Comparison of ENCODE assay signal across 14 cellular contexts in genomic region chr1:230160957-230161771, GRCh38.
DNase-seq lines count a peak whose midpoint lies in the region; ATAC-seq and TF ChIP-seq lines count a peak whose summit lies in the region.
"Had no signal": no experiment of that assay in that cellular context is flagged by ENCODE, and none has a peak within 500 bp of the region (broad histone marks: within the 10 kb centered on the region; RNA-seq: fewer than 3 reads in every experiment).

No MANE protein-coding gene starts in this region.

- intact Hi-C loops in mammary epithelial cell (cut with micrococcal nuclease): no loop called here

- H3K9me3 ChIP-seq in mammary epithelial cell (replicated peaks; ENCODE audit: insufficient read depth, low read length): no peaks in the 10 kb centered on the region

- peaks cover 7% of the 10 kb centered on the region for H3K36me3 Mint-ChIP-seq in stimulated activated memory B cell treated with anti-CD40 and anti-IgM and Interleukin-4, amounts not matched to agents 10 μg/mL and 1 μg/mL and 100 μg/mL, for 72 hours
- no peaks in the 10 kb centered on the region for H3K36me3 Mint-ChIP-seq in T-helper 2 cell treated with Interferon-gamma antibody and Interleukin-4, amounts not matched to agents 5 μg/mL and 100 μg/mL, for 36 hours (ENCODE audit: low read depth)

- H3K9ac ChIP-seq in mammary epithelial cell (ENCODE audit: insufficient read depth, low read length): no peak overlapping the region

- no TSS peak for BruUV-seq in mammary epithelial cell (replicated peaks; lab: Mats Ljungman, UMichigan)

- dilution Hi-C loops in mammary epithelial cell (cut with HindIII; ENCODE audit: low sequenced_read_pairs): no loop called here

- H3K4me1 Mint-ChIP-seq in stimulated activated memory B cell treated with anti-CD40 and anti-IgM and Interleukin-4, amounts not matched to agents 10 μg/mL and 1 μg/mL and 100 μg/mL, for 72 hours: peaks cover 47% of the 10 kb centered on the region
- H3K4me1 Mint-ChIP-seq in T-helper 2 cell treated with Interferon-gamma antibody and Interleukin-4, amounts not matched to agents 5 μg/mL and 100 μg/mL, for 36 hours (ENCODE audit: low read depth): peaks cover 6% of the 10 kb centered on the region

- peak overlapping the region; percentile 22 for H3K4me2 ChIP-seq in mammary epithelial cell (ENCODE audit: insufficient read depth, low read depth, low read length)
- H3K4me2 ChIP-seq: GM23338 had no signal

- no peak for TF ChIP-seq CTCF in mammary epithelial cell (conservative IDR thresholded peaks at IDR 0.05 in 1 of 2, IDR thresholded peaks at IDR 0.05 in 1 of 2; ENCODE audit: extremely low read depth in 1 of 2, insufficient read depth in 1 of 2, low read depth in 1 of 2, low read length in 2 of 2)

- peaks cover 2% of the 10 kb centered on the region for H3K36me3 ChIP-seq in mammary epithelial cell (ENCODE audit: insufficient read depth, low read length)

- H3K9me3 Mint-ChIP-seq in stimulated activated memory B cell treated with anti-CD40 and anti-IgM and Interleukin-4, amounts not matched to agents 10 μg/mL and 1 μg/mL and 100 μg/mL, for 72 hours: no peaks in the 10 kb centered on the region
- no peaks in the 10 kb centered on the region for H3K9me3 Mint-ChIP-seq in T-helper 2 cell treated with Interferon-gamma antibody and Interleukin-4, amounts not matched to agents 5 μg/mL and 100 μg/mL, for 36 hours
- H3K9me3 Mint-ChIP-seq: activated naive CD4-positive, alpha-beta T cell treated with anti-CD3 and anti-CD28 coated beads, Interleukin-2, amount 50 U/mL, for 72 hours; GM23338 had no signal

- H3K79me2 ChIP-seq in mammary epithelial cell (ENCODE audit: insufficient read depth, low read length): peaks cover 94% of the 10 kb centered on the region

- H4K20me1 ChIP-seq in mammary epithelial cell (ENCODE audit: insufficient read depth, low read length): no peaks in the 10 kb centered on the region

- H2AFZ ChIP-seq in mammary epithelial cell (ENCODE audit: low read depth, low read length): no peak overlapping the region
- H2AFZ ChIP-seq: GM23338 had no signal

- no peaks in the 10 kb centered on the region for H3K27me3 Mint-ChIP-seq in stimulated activated memory B cell treated with anti-CD40 and anti-IgM and Interleukin-4, amounts not matched to agents 10 μg/mL and 1 μg/mL and 100 μg/mL, for 72 hours
- H3K27me3 Mint-ChIP-seq in T-helper 2 cell treated with Interferon-gamma antibody and Interleukin-4, amounts not matched to agents 5 μg/mL and 100 μg/mL, for 36 hours (ENCODE audit: low read depth): no peaks in the 10 kb centered on the region

- H3K4me3 ChIP-seq in mammary epithelial cell (replicated peaks in 1 of 3; ENCODE audit: insufficient read depth in 1 of 3, low read depth in 2 of 3, low read length in 3 of 3): no peak overlapping the region
- H3K4me3 ChIP-seq: GM23338 had no signal

- no peaks in the 10 kb centered on the region for H3K27me3 ChIP-seq in mammary epithelial cell (ENCODE audit: insufficient read depth, low read length)

- ATAC-seq in left lobe of liver: no peak
- ATAC-seq in stimulated activated memory B cell treated with anti-CD40 and anti-IgM and Interleukin-4, amounts not matched to agents 10 μg/mL and 1 μg/mL and 100 μg/mL, for 72 hours: no peak
- ATAC-seq in HG03039 (IDR thresholded peaks at IDR 0.05; ENCODE audit: unreplicated experiment): no peak
- no peak for ATAC-seq in GM18519 (IDR thresholded peaks at IDR 0.05; ENCODE audit: low FRiP score, unreplicated experiment)
- ATAC-seq: GM23338 had no signal

- no peak overlapping the region for H3K27ac ChIP-seq in mammary epithelial cell (ENCODE audit: insufficient read depth, low read depth, low read length)

- peak overlapping the region; percentile 55 for H3K27ac Mint-ChIP-seq in stimulated activated memory B cell treated with anti-CD40 and anti-IgM and Interleukin-4, amounts not matched to agents 10 μg/mL and 1 μg/mL and 100 μg/mL, for 72 hours
- H3K27ac Mint-ChIP-seq in T-helper 2 cell treated with Interferon-gamma antibody and Interleukin-4, amounts not matched to agents 5 μg/mL and 100 μg/mL, for 36 hours: no peak overlapping the region
- H3K27ac Mint-ChIP-seq: activated naive CD4-positive, alpha-beta T cell treated with anti-CD3 and anti-CD28 coated beads, Interleukin-2, amount 50 U/mL, for 72 hours; GM23338 had no signal

- H3K4me1 ChIP-seq in mammary epithelial cell (ENCODE audit: insufficient read depth, low read length): peaks cover 11% of the 10 kb centered on the region

- in situ Hi-C loops in mammary epithelial cell (cut with MboI; ENCODE audit: low sequenced_read_pairs in 2 of 2): no loop called here

- peak; percentile 38 for DNase-seq in activated CD8-positive, alpha-beta memory T cell treated with anti-CD3 and anti-CD28 coated beads for 24 hours
- DNase-seq in activated CD8-positive, alpha-beta memory T cell treated with anti-CD3 and anti-CD28 coated beads, Interleukin-2, amount 50 U/mL, for 4 hours: no peak
- peak; percentile 67 for DNase-seq in mammary epithelial cell
- peak; percentile 36 for DNase-seq in left lobe of liver (ENCODE audit: low spot score)
- DNase-seq in T-helper 2 cell treated with Interferon-gamma antibody and Interleukin-4, amounts not matched to agents 5 μg/mL and 100 μg/mL, for 36 hours (ENCODE audit: low spot score): no peak
- DNase-seq: activated CD4-positive, CD25-positive, alpha-beta regulatory T cell; effector memory CD4-positive, alpha-beta T cell; retina; stimulated activated CD4-positive, alpha-beta T cell treated with anti-CD3 and anti-CD28 coated beads, Interleukin-4, amount 100 ng/mL, for 24 hours had no signal

- 86% methylated on average over 8 of the region's 8 CpGs for WGBS in mammary epithelial cell (ENCODE audit: low coverage, missing lambda C conversion rate)

- CTCF ChIA-PET in mammary epithelial cell (lab: Charles Lee; ENCODE audit: low non-redundant PET): no interaction called here

- H3K4me3 Mint-ChIP-seq in stimulated activated memory B cell treated with anti-CD40 and anti-IgM and Interleukin-4, amounts not matched to agents 10 μg/mL and 1 μg/mL and 100 μg/mL, for 72 hours: no peak overlapping the region
- H3K4me3 Mint-ChIP-seq in T-helper 2 cell treated with Interferon-gamma antibody and Interleukin-4, amounts not matched to agents 5 μg/mL and 100 μg/mL, for 36 hours: no peak overlapping the region
- H3K4me3 Mint-ChIP-seq: GM23338 had no signal

Comparison
In these comparisons a context has a peak if more than half of its experiments do, and no peak if none do; other contexts are left out.
1. DNase-seq: peak in activated CD8-positive, alpha-beta memory T cell treated with anti-CD3 and anti-CD28 coated beads for 24 hours (single experiment), mammary epithelial cell (single experiment) and left lobe of liver (single experiment); none in activated CD8-positive, alpha-beta memory T cell treated with anti-CD3 and anti-CD28 coated beads, Interleukin-2, amount 50 U/mL, for 4 hours (single experiment) and T-helper 2 cell treated with Interferon-gamma antibody and Interleukin-4, amounts not matched to agents 5 μg/mL and 100 μg/mL, for 36 hours (single experiment).